ENCODE assay signal across 2 cellular contexts in genomic region chr17:48062273-48062672, GRCh38.
TF ChIP-seq lines count a peak whose summit lies in the region.

No MANE protein-coding gene starts in this region.

TF ChIP-seq in HCT116, 20 proteins besides CTCF, POLR2A, EP300 and RAD21:
- TF ChIP-seq CBX3 (IDR thresholded peaks at IDR 0.05; ENCODE audit: low read depth): no peak
- TF ChIP-seq POLR2AphosphoS5 (IDR thresholded peaks at IDR 0.05; ENCODE audit: low read depth, low read length): peak; percentile 10; the same call in 1 of the 2 replicates
- TF ChIP-seq TCF7L2 (IDR thresholded peaks at IDR 0.05; ENCODE audit: borderline replicate concordance, extremely low read depth, insufficient read depth, insufficient read length): no peak
- TF ChIP-seq SIN3A (IDR thresholded peaks at IDR 0.05; ENCODE audit: low read depth): no peak
- TF ChIP-seq CEBPB (IDR thresholded peaks at IDR 0.05; ENCODE audit: low read depth): no peak
- TF ChIP-seq SP1 (IDR thresholded peaks at IDR 0.05; ENCODE audit: low read depth): no peak
- no peak for TF ChIP-seq FOSL1 (IDR thresholded peaks at IDR 0.05; ENCODE audit: low read depth)
- TF ChIP-seq EZH2 (IDR thresholded peaks at IDR 0.05): no peak
- TF ChIP-seq ZFX (IDR thresholded peaks at IDR 0.05): no peak

TF ChIP-seq in K562, 482 proteins besides CTCF, POLR2A, EP300 and RAD21:
- no peak for TF ChIP-seq ZNF655 (CRISPR knock-in tag; IDR thresholded peaks at IDR 0.05)
- peak; percentile 27; the same call in 1 of the 2 replicates for TF ChIP-seq RBFOX2 (IDR thresholded peaks at IDR 0.05; ENCODE audit: low read depth, low read length)
TF ChIP-seq in K562: peak in this region for 1.
